17 cellular contexts compared by ENCODE assay signal in the genomic region with DNA sequence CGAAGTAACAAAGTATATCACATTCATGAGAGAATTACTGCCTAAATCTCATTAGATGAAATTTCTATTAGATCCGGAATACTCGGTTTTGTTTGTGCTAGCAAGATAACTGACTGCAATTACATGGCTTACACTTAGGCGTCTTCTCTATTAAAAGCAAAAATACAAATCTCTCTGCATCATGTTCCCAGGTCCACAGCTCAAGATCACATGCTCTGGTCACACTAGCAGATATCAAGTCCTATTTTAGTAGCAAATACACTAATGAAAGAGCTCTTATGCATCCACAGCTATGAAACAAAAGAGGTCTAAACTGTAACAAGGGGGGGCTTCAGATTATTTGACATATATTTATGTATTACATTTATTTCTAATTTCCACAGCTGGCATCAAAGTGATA.
"Had no signal": no experiment of that assay in that cellular context is flagged by ENCODE, and none has a peak within 500 bp of the region (broad histone marks: within the 10 kb centered on the region; RNA-seq: fewer than 3 reads in every experiment).

No MANE protein-coding gene starts in this region.

- H3K4me3 ChIP-seq: prostate gland, tibial nerve, upper lobe of right lung, vagina had no signal

- H3K36me3 Mint-ChIP-seq: immature natural killer cell had no signal

- H3K9me3 ChIP-seq: prostate gland, upper lobe of right lung, vagina had no signal

- ATAC-seq: effector memory CD8-positive, alpha-beta T cell; naive thymus-derived CD4-positive, alpha-beta T cell; stimulated activated naive CD8-positive, alpha-beta T cell treated with anti-CD3 and anti-CD28 coated beads, Interleukin-15, Interleukin-2, amounts not matched to agents 100 U/mL and 50 U/mL, for 24 hours; upper lobe of right lung had no signal

- H3K4me1 Mint-ChIP-seq: immature natural killer cell; naive thymus-derived CD4-positive, alpha-beta T cell had no signal

- H3K4me3 Mint-ChIP-seq: dendritic cell treated with granulocyte-macrophage colony-stimulating factor and Interleukin-4, amounts not matched to agents 40 ng/mL and 50 ng/mL, for 4 days; effector memory CD8-positive, alpha-beta T cell; immature natural killer cell; naive thymus-derived CD4-positive, alpha-beta T cell; nephron progenitor cell had no signal

- H3K27ac Mint-ChIP-seq: dendritic cell treated with granulocyte-macrophage colony-stimulating factor and Interleukin-4, amounts not matched to agents 40 ng/mL and 50 ng/mL, for 4 days; effector memory CD8-positive, alpha-beta T cell; immature natural killer cell; naive thymus-derived CD4-positive, alpha-beta T cell had no signal

- H3K9me3 Mint-ChIP-seq: dendritic cell treated with granulocyte-macrophage colony-stimulating factor and Interleukin-4, amounts not matched to agents 40 ng/mL and 50 ng/mL, for 4 days; effector memory CD8-positive, alpha-beta T cell had no signal

- H3K27ac ChIP-seq: epithelial cell of prostate, parathyroid adenoma, tibial nerve, upper lobe of right lung, vagina had no signal

- H3K27me3 ChIP-seq: tibial nerve, upper lobe of right lung, vagina had no signal

- H3K9ac ChIP-seq: parathyroid adenoma had no signal

- H3K36me3 ChIP-seq: prostate gland, tibial nerve, upper lobe of right lung, vagina had no signal

- H3K4me1 ChIP-seq: parathyroid adenoma, prostate gland had no signal

- DNase-seq: cerebellar nuclear complex; effector memory CD8-positive, alpha-beta T cell; immature natural killer cell; mesendoderm; naive thymus-derived CD4-positive, alpha-beta T cell; nephron progenitor cell; retina; small intestine; stimulated activated CD4-positive, alpha-beta T cell treated with anti-CD3 and anti-CD28 coated beads, Interleukin-12 subunit alpha, Interleukin-12 subunit beta, amount 100 ng/mL, for 4 hours; stimulated activated naive CD8-positive, alpha-beta T cell treated with anti-CD3 and anti-CD28 coated beads, Interleukin-15, Interleukin-2, amounts not matched to agents 100 U/mL and 50 U/mL, for 24 hours; upper lobe of right lung had no signal
